1 cellular context compared by ENCODE assay signal in genomic region chr19:14080887-14081796, GRCh38.
A peak's percentile ranks its signal among the peaks of the same experiment; 100 is the strongest.
TF ChIP-seq lines count a peak whose summit lies in the region.

No MANE protein-coding gene starts in this region.

TF ChIP-seq in GM12878, 131 proteins besides CTCF, POLR2A, EP300 and RAD21 (continues in another document):
- peak; percentile 54; the same call in 1 of the 2 replicates for TF ChIP-seq BACH1 (IDR thresholded peaks at IDR 0.05; ENCODE audit: borderline replicate concordance)
- TF ChIP-seq NRF1 (conservative IDR thresholded peaks at IDR 0.05; ENCODE audit: low read depth, low read length) = peak; percentile 82
- peak; percentile 58 for TF ChIP-seq RELA (IDR thresholded peaks at IDR 0.05; ENCODE audit: borderline replicate concordance, partially characterized antibody)
- peak; percentile 54 for TF ChIP-seq KLF5 (IDR thresholded peaks at IDR 0.05; ENCODE audit: partially characterized antibody)
- TF ChIP-seq SP1 (IDR thresholded peaks at IDR 0.05; ENCODE audit: low read depth, low read length) = peak; percentile 75
- TF ChIP-seq GABPA (IDR thresholded peaks at IDR 0.05; ENCODE audit: low read depth) = peak; percentile 99
- peak; percentile 87 for TF ChIP-seq E2F8 (IDR thresholded peaks at IDR 0.05; ENCODE audit: low read depth, partially characterized antibody)
- TF ChIP-seq FOXM1 (IDR thresholded peaks at IDR 0.05; ENCODE audit: low read depth, low read length) = no peak
- TF ChIP-seq SIN3A (IDR thresholded peaks at IDR 0.05; ENCODE audit: low read depth, low read length) = peak; percentile 59
- peak; percentile 88; the same call in 1 of the 2 replicates for TF ChIP-seq PML (IDR thresholded peaks at IDR 0.05; ENCODE audit: low read length)
- TF ChIP-seq ZBTB11 (CRISPR knock-in tag; IDR thresholded peaks at IDR 0.05) = peak; percentile 69
- TF ChIP-seq TARDBP (IDR thresholded peaks at IDR 0.05; ENCODE audit: borderline replicate concordance) = 0 out of 2 replicates have a peak, but pooled peaks have one; percentile 29
- TF ChIP-seq BCL3 (IDR thresholded peaks at IDR 0.05; ENCODE audit: borderline replicate concordance, insufficient read depth, low read depth, low read length, poor library complexity, severe bottlenecking) = no peak
- TF ChIP-seq POLR2AphosphoS2 (IDR thresholded peaks at IDR 0.05; ENCODE audit: low read depth, low read length) = peak; percentile 77
- peak; percentile 79 for TF ChIP-seq SMAD1 (IDR thresholded peaks at IDR 0.05; ENCODE audit: low read depth, partially characterized antibody)
- peak; percentile 49 for TF ChIP-seq MXI1 (IDR thresholded peaks at IDR 0.05; ENCODE audit: low read depth, low read length)
- TF ChIP-seq MLLT1 (IDR thresholded peaks at IDR 0.05) = peak; percentile 68
- TF ChIP-seq POLR2AphosphoS5 (IDR thresholded peaks at IDR 0.05; ENCODE audit: low read length) = peak; percentile 91
- TF ChIP-seq NBN (IDR thresholded peaks at IDR 0.05) = no peak; the same call in none of the 2 replicates
- no peak for TF ChIP-seq MTA3 (IDR thresholded peaks at IDR 0.05; ENCODE audit: borderline replicate concordance, low read length)
- no peak for TF ChIP-seq STAT3 (IDR thresholded peaks at IDR 0.05; ENCODE audit: low read depth, low read length)
- no peak for TF ChIP-seq YBX1 (IDR thresholded peaks at IDR 0.05)
- 0 out of 2 replicates have a peak, but pooled peaks have one; percentile 72 for TF ChIP-seq NKRF (conservative IDR thresholded peaks at IDR 0.05)
- TF ChIP-seq KAT2A (conservative IDR thresholded peaks at IDR 0.05; ENCODE audit: control insufficient read depth, low read depth, low read length) = no peak
- TF ChIP-seq MEF2A (IDR thresholded peaks at IDR 0.05; ENCODE audit: insufficient read depth, low read depth, low read length) = 0 out of 2 replicates have a peak, but pooled peaks have one; percentile 12
- peak; percentile 89 for TF ChIP-seq SIX5 (IDR thresholded peaks at IDR 0.05; ENCODE audit: low read depth, low read length, severe bottlenecking)
- TF ChIP-seq SMAD5 (IDR thresholded peaks at IDR 0.05; ENCODE audit: low read depth) = peak; percentile 50; the same call in 1 of the 2 replicates
- TF ChIP-seq ATF2 (IDR thresholded peaks at IDR 0.05; ENCODE audit: low read length) = no peak
- peak; percentile 41; the same call in 1 of the 2 replicates for TF ChIP-seq RELB (IDR thresholded peaks at IDR 0.05; ENCODE audit: low read depth)
- peak; percentile 81 for TF ChIP-seq TAF1 (IDR thresholded peaks at IDR 0.05; ENCODE audit: borderline replicate concordance, low read depth, low read length)
- TF ChIP-seq CREM (IDR thresholded peaks at IDR 0.05; ENCODE audit: low read depth) = peak; percentile 90
- peak; percentile 67 for TF ChIP-seq PKNOX1 (IDR thresholded peaks at IDR 0.05)
- 0 out of 2 replicates have a peak, but pooled peaks have one; percentile 21 for TF ChIP-seq TCF7 (IDR thresholded peaks at IDR 0.05; ENCODE audit: borderline replicate concordance)
- TF ChIP-seq BCLAF1 (IDR thresholded peaks at IDR 0.05) = no peak
- peak; percentile 46; the same call in 1 of the 2 replicates for TF ChIP-seq FOXK2 (IDR thresholded peaks at IDR 0.05)
- peak; percentile 62; the same call in 1 of the 2 replicates for TF ChIP-seq RB1 (IDR thresholded peaks at IDR 0.05; ENCODE audit: borderline replicate concordance)
- peak; percentile 88 for TF ChIP-seq SREBF1 (IDR thresholded peaks at IDR 0.05; ENCODE audit: low read length)
- TF ChIP-seq NR2F1 (conservative IDR thresholded peaks at IDR 0.05) = peak; percentile 89
- peak in 1 of 2 experiments; percentile 53; a peak in 1 of 3 replicates for TF ChIP-seq EGR1 (IDR thresholded peaks at IDR 0.05; ENCODE audit: borderline replicate concordance in 1 of 2, low read depth in 2 of 2, low read length in 2 of 2)
- peak; percentile 85 for TF ChIP-seq CHD2 (IDR thresholded peaks at IDR 0.05; ENCODE audit: borderline replicate concordance, low read depth, low read length)
